ENCODE assay signal across 1 cellular context in the genomic region with DNA sequence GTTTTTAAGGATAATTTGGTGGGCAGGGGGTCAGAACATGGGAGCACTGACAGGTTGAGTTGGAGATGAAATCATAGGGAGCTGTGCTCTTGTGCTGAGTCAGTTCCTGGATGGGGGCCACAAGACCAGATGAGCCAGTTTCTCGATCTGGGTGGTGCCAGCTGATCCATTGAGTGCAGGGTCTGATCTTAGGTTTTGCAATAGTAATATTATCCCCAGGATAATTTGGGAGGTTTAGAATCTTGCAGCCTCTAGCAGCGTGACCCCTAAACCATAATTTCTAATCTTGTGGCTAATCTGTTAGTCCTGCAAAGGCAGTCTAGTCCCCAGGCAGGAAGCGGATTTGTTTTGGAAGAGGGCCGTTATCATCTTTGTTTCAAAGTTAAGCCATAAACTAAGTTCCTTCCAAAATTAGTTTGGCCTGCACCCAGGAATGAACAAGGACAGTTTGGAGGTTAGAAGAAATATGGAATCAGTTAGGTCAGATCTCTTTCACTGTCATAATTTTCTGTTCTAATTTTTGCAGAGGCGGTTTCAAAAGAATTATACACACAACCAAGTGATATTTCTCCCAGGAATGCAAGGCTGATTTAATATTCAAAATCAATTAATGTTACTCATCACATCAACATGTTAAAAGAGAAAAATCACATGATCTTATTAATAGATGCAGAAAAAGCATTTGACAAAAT.
TF ChIP-seq lines count a peak whose summit lies in the region.

No MANE protein-coding gene starts in this region.

TF ChIP-seq in K562, 482 proteins besides CTCF, POLR2A, EP300 and RAD21 (continued from another document and continues in another):
- no peak for TF ChIP-seq CHD2 (IDR thresholded peaks at IDR 0.05; ENCODE audit: low read depth, low read length)
- no peak for TF ChIP-seq SREBF2 (CRISPR knock-in tag; IDR thresholded peaks at IDR 0.05)
- no peak for TF ChIP-seq STAT5B (CRISPR knock-in tag; IDR thresholded peaks at IDR 0.05)
- TF ChIP-seq KLF13 (tag; IDR thresholded peaks at IDR 0.05; ENCODE audit: borderline replicate concordance, low read depth) = no peak
- no peak for TF ChIP-seq SETDB1 (IDR thresholded peaks at IDR 0.05; ENCODE audit: low read length)
- TF ChIP-seq, protein P1, sequence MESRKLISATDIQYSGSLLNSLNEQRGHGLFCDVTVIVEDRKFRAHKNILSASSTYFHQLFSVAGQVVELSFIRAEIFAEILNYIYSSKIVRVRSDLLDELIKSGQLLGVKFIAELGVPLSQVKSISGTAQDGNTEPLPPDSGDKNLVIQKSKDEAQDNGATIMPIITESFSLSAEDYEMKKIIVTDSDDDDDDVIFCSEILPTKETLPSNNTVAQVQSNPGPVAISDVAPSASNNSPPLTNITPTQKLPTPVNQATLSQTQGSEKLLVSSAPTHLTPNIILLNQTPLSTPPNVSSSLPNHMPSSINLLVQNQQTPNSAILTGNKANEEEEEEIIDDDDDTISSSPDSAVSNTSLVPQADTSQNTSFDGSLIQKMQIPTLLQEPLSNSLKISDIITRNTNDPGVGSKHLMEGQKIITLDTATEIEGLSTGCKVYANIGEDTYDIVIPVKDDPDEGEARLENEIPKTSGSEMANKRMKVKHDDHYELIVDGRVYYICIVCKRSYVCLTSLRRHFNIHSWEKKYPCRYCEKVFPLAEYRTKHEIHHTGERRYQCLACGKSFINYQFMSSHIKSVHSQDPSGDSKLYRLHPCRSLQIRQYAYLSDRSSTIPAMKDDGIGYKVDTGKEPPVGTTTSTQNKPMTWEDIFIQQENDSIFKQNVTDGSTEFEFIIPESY (CRISPR knock-in tag; IDR thresholded peaks at IDR 0.05) = no peak
- TF ChIP-seq HDAC6 (IDR thresholded peaks at IDR 0.05; ENCODE audit: low read depth, low read length) = no peak
- TF ChIP-seq, protein P2, sequence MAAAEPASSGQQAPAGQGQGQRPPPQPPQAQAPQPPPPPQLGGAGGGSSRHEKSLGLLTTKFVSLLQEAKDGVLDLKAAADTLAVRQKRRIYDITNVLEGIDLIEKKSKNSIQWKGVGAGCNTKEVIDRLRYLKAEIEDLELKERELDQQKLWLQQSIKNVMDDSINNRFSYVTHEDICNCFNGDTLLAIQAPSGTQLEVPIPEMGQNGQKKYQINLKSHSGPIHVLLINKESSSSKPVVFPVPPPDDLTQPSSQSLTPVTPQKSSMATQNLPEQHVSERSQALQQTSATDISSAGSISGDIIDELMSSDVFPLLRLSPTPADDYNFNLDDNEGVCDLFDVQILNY (CRISPR knock-in tag; IDR thresholded peaks at IDR 0.05) = no peak
- no peak for TF ChIP-seq NR2C2 (CRISPR knock-in tag; IDR thresholded peaks at IDR 0.05)
- TF ChIP-seq NR2C2 (tag; IDR thresholded peaks at IDR 0.05) = peak; percentile 46
- no peak for TF ChIP-seq JUNB (CRISPR knock-in tag; conservative IDR thresholded peaks at IDR 0.05)
- TF ChIP-seq, protein P3, sequence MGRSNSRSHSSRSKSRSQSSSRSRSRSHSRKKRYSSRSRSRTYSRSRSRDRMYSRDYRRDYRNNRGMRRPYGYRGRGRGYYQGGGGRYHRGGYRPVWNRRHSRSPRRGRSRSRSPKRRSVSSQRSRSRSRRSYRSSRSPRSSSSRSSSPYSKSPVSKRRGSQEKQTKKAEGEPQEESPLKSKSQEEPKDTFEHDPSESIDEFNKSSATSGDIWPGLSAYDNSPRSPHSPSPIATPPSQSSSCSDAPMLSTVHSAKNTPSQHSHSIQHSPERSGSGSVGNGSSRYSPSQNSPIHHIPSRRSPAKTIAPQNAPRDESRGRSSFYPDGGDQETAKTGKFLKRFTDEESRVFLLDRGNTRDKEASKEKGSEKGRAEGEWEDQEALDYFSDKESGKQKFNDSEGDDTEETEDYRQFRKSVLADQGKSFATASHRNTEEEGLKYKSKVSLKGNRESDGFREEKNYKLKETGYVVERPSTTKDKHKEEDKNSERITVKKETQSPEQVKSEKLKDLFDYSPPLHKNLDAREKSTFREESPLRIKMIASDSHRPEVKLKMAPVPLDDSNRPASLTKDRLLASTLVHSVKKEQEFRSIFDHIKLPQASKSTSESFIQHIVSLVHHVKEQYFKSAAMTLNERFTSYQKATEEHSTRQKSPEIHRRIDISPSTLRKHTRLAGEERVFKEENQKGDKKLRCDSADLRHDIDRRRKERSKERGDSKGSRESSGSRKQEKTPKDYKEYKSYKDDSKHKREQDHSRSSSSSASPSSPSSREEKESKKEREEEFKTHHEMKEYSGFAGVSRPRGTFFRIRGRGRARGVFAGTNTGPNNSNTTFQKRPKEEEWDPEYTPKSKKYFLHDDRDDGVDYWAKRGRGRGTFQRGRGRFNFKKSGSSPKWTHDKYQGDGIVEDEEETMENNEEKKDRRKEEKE (IDR thresholded peaks at IDR 0.05; ENCODE audit: borderline replicate concordance in 1 of 2, control insufficient read depth in 1 of 2, low read depth in 2 of 2, low read length in 1 of 2) = no peak
- TF ChIP-seq GABPA (tag; conservative IDR thresholded peaks at IDR 0.05; ENCODE audit: low read depth) = 0 out of 2 replicates have a peak, but pooled peaks have one; percentile 23
- no peak for TF ChIP-seq HIVEP1 (CRISPR knock-in tag; IDR thresholded peaks at IDR 0.05)
- TF ChIP-seq, protein P4, sequence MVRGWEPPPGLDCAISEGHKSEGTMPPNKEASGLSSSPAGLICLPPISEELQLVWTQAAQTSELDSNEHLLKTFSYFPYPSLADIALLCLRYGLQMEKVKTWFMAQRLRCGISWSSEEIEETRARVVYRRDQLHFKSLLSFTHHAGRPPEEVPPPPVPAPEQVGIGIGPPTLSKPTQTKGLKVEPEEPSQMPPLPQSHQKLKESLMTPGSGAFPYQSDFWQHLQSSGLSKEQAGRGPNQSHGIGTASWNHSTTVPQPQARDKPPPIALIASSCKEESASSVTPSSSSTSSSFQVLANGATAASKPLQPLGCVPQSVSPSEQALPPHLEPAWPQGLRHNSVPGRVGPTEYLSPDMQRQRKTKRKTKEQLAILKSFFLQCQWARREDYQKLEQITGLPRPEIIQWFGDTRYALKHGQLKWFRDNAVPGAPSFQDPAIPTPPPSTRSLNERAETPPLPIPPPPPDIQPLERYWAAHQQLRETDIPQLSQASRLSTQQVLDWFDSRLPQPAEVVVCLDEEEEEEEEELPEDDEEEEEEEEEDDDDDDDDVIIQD (CRISPR knock-in tag; IDR thresholded peaks at IDR 0.05) = no peak
- TF ChIP-seq, protein P5, sequence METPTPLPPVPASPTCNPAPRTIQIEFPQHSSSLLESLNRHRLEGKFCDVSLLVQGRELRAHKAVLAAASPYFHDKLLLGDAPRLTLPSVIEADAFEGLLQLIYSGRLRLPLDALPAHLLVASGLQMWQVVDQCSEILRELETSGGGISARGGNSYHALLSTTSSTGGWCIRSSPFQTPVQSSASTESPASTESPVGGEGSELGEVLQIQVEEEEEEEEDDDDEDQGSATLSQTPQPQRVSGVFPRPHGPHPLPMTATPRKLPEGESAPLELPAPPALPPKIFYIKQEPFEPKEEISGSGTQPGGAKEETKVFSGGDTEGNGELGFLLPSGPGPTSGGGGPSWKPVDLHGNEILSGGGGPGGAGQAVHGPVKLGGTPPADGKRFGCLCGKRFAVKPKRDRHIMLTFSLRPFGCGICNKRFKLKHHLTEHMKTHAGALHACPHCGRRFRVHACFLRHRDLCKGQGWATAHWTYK (CRISPR knock-in tag; IDR thresholded peaks at IDR 0.05) = 0 out of 2 replicates have a peak, but pooled peaks have one; percentile 32
- no peak for TF ChIP-seq POLR2AphosphoS5 (IDR thresholded peaks at IDR 0.05; ENCODE audit: control insufficient read depth, insufficient read depth, low read depth, low read length)
- TF ChIP-seq, protein P6, sequence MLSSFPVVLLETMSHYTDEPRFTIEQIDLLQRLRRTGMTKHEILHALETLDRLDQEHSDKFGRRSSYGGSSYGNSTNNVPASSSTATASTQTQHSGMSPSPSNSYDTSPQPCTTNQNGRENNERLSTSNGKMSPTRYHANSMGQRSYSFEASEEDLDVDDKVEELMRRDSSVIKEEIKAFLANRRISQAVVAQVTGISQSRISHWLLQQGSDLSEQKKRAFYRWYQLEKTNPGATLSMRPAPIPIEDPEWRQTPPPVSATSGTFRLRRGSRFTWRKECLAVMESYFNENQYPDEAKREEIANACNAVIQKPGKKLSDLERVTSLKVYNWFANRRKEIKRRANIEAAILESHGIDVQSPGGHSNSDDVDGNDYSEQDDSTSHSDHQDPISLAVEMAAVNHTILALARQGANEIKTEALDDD (IDR thresholded peaks at IDR 0.05) = peak; percentile 95
- TF ChIP-seq FOSL1 (tag; conservative IDR thresholded peaks at IDR 0.05) = peak; percentile 61
- no peak for TF ChIP-seq NFE2L1 (tag; IDR thresholded peaks at IDR 0.05; ENCODE audit: borderline replicate concordance, low read depth)
- no peak for TF ChIP-seq ZFP36 (IDR thresholded peaks at IDR 0.05; ENCODE audit: low read depth, low read length, partially characterized antibody)
- TF ChIP-seq NR2C1 (IDR thresholded peaks at IDR 0.05) = no peak
- 0 out of 2 replicates have a peak, but pooled peaks have one; percentile 23 for TF ChIP-seq NR2C1 (tag; IDR thresholded peaks at IDR 0.05)
- TF ChIP-seq CBFB (CRISPR knock-in tag; IDR thresholded peaks at IDR 0.05) = no peak
- TF ChIP-seq ETV5 (CRISPR knock-in tag; IDR thresholded peaks at IDR 0.05; ENCODE audit: low read depth) = 0 out of 2 replicates have a peak, but pooled peaks have one; percentile 22
- TF ChIP-seq, protein P7, sequence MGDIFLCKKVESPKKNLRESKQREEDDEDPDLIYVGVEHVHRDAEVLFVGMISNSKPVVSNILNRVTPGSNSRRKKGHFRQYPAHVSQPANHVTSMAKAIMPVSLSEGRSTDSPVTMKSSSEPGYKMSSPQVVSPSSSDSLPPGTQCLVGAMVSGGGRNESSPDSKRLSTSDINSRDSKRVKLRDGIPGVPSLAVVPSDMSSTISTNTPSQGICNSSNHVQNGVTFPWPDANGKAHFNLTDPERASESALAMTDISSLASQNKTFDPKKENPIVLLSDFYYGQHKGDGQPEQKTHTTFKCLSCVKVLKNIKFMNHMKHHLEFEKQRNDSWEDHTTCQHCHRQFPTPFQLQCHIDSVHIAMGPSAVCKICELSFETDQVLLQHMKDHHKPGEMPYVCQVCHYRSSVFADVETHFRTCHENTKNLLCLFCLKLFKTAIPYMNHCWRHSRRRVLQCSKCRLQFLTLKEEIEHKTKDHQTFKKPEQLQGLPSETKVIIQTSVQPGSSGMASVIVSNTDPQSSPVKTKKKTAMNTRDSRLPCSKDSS (IDR thresholded peaks at IDR 0.05; ENCODE audit: low read depth, partially characterized antibody) = no peak
- 0 out of 4 replicates have a peak, but pooled peaks of 1 of the 2 experiments have one; percentile 23 for TF ChIP-seq TEAD1 (CRISPR knock-in tag; IDR thresholded peaks at IDR 0.05)
- TF ChIP-seq ATF7 (IDR thresholded peaks at IDR 0.05) = 0 out of 2 replicates have a peak, but pooled peaks have one; percentile 38
- TF ChIP-seq NUFIP1 (IDR thresholded peaks at IDR 0.05; ENCODE audit: partially characterized antibody) = no peak
- no peak for TF ChIP-seq SRF (CRISPR knock-in tag; IDR thresholded peaks at IDR 0.05)
- TF ChIP-seq, protein P8, sequence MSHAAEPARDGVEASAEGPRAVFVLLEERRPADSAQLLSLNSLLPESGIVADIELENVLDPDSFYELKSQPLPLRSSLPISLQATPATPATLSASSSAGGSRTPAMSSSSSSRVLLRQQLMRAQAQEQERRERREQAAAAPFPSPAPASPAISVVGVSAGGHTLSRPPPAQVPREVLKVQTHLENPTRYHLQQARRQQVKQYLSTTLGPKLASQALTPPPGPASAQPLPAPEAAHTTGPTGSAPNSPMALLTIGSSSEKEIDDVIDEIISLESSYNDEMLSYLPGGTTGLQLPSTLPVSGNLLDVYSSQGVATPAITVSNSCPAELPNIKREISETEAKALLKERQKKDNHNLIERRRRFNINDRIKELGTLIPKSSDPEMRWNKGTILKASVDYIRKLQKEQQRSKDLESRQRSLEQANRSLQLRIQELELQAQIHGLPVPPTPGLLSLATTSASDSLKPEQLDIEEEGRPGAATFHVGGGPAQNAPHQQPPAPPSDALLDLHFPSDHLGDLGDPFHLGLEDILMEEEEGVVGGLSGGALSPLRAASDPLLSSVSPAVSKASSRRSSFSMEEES (CRISPR knock-in tag; IDR thresholded peaks at IDR 0.05) = peak; percentile 61
- 0 out of 2 replicates have a peak, but pooled peaks have one; percentile 16 for TF ChIP-seq CTBP1 (IDR thresholded peaks at IDR 0.05; ENCODE audit: borderline replicate concordance)
- TF ChIP-seq, protein P9, sequence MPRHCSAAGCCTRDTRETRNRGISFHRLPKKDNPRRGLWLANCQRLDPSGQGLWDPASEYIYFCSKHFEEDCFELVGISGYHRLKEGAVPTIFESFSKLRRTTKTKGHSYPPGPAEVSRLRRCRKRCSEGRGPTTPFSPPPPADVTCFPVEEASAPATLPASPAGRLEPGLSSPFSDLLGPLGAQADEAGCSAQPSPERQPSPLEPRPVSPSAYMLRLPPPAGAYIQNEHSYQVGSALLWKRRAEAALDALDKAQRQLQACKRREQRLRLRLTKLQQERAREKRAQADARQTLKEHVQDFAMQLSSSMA (CRISPR knock-in tag; IDR thresholded peaks at IDR 0.05) = no peak
- no peak for TF ChIP-seq CAMTA2 (CRISPR knock-in tag; conservative IDR thresholded peaks at IDR 0.05)
- 0 out of 2 replicates have a peak, but pooled peaks have one; percentile 37 for TF ChIP-seq ZNF589 (CRISPR knock-in tag; IDR thresholded peaks at IDR 0.05; ENCODE audit: low read depth)
- no peak for TF ChIP-seq PTRF (tag; IDR thresholded peaks at IDR 0.05)
- no peak for TF ChIP-seq ZNF584 (CRISPR knock-in tag; IDR thresholded peaks at IDR 0.05; ENCODE audit: low read depth)
- no peak for TF ChIP-seq PHF8 (IDR thresholded peaks at IDR 0.05; ENCODE audit: borderline replicate concordance, low read length)
- TF ChIP-seq HNRNPK (IDR thresholded peaks at IDR 0.05; ENCODE audit: low read depth, low read length, poor library complexity, severe bottlenecking) = no peak
- TF ChIP-seq, protein P10, sequence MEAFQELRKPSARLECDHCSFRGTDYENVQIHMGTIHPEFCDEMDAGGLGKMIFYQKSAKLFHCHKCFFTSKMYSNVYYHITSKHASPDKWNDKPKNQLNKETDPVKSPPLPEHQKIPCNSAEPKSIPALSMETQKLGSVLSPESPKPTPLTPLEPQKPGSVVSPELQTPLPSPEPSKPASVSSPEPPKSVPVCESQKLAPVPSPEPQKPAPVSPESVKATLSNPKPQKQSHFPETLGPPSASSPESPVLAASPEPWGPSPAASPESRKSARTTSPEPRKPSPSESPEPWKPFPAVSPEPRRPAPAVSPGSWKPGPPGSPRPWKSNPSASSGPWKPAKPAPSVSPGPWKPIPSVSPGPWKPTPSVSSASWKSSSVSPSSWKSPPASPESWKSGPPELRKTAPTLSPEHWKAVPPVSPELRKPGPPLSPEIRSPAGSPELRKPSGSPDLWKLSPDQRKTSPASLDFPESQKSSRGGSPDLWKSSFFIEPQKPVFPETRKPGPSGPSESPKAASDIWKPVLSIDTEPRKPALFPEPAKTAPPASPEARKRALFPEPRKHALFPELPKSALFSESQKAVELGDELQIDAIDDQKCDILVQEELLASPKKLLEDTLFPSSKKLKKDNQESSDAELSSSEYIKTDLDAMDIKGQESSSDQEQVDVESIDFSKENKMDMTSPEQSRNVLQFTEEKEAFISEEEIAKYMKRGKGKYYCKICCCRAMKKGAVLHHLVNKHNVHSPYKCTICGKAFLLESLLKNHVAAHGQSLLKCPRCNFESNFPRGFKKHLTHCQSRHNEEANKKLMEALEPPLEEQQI (IDR thresholded peaks at IDR 0.05) = no peak
- TF ChIP-seq DDX20 (tag; IDR thresholded peaks at IDR 0.05; ENCODE audit: low read depth) = 0 out of 2 replicates have a peak, but pooled peaks have one; percentile 30
- TF ChIP-seq ELF1 (tag; IDR thresholded peaks at IDR 0.05) = peak; percentile 72; the same call in 1 of the 2 replicates
- TF ChIP-seq, protein P11, sequence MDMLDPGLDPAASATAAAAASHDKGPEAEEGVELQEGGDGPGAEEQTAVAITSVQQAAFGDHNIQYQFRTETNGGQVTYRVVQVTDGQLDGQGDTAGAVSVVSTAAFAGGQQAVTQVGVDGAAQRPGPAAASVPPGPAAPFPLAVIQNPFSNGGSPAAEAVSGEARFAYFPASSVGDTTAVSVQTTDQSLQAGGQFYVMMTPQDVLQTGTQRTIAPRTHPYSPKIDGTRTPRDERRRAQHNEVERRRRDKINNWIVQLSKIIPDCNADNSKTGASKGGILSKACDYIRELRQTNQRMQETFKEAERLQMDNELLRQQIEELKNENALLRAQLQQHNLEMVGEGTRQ (CRISPR knock-in tag; IDR thresholded peaks at IDR 0.05) = no peak
